In genomic region chr2:146414456-146414855, GRCh38 we compare ENCODE assay signal across 20 cellular contexts.
DNase-seq lines count a peak whose midpoint lies in the region; ATAC-seq, FAIRE-seq and TF ChIP-seq lines count a peak whose summit lies in the region.
"Had no signal": no experiment of that assay in that cellular context is flagged by ENCODE, and none has a peak within 500 bp of the region (broad histone marks: within the 10 kb centered on the region; RNA-seq: fewer than 3 reads in every experiment).

No MANE protein-coding gene starts in this region.

- CTCF ChIA-PET in CD4-positive, alpha-beta memory T cell (lab: Charles Lee; ENCODE audit: partially characterized antibody) = no interaction called here

- peak overlapping the region in 1 of 7 donors; percentile 83 for H3K27ac Mint-ChIP-seq in CD4-positive, alpha-beta memory T cell
- H3K27ac Mint-ChIP-seq: CD8-positive, alpha-beta memory T cell had no signal

- H3K4me1 ChIP-seq in HUES64 (ENCODE audit: insufficient read depth, low read length) (peaks cover 18% of the 10 kb centered on the region), left lung (no peaks in the 10 kb centered on the region)
- H3K4me1 ChIP-seq in CD4-positive, alpha-beta memory T cell (ENCODE audit: insufficient read depth, low read length) = no peaks in the 10 kb centered on the region
- H3K4me1 ChIP-seq: BLaER1, SJCRH30 had no signal

- no peaks in the 10 kb centered on the region for H3K36me3 ChIP-seq in HUES64 (ENCODE audit: insufficient read depth, low read length)
- no peaks in the 10 kb centered on the region for H3K36me3 ChIP-seq in bronchial epithelial cell (ENCODE audit: control insufficient read depth, insufficient read depth, low read length)
- no peaks in the 10 kb centered on the region for H3K36me3 ChIP-seq in neural cell (ENCODE audit: insufficient read depth, low read length)
- no peaks in the 10 kb centered on the region for H3K36me3 ChIP-seq in CD4-positive, alpha-beta memory T cell (ENCODE audit: insufficient read depth, low read length)
- H3K36me3 ChIP-seq in left lung = no peaks in the 10 kb centered on the region
- H3K36me3 ChIP-seq: BLaER1, SJCRH30 had no signal

- POLR2A ChIA-PET in CD4-positive, alpha-beta memory T cell (lab: Charles Lee; ENCODE audit: partially characterized antibody) = no interaction called here

- WGBS in HUES64 = 90% methylated on average over 5 of the region's 5 CpGs

- H3K27me3 Mint-ChIP-seq in CD4-positive, alpha-beta memory T cell = no peaks in the 10 kb centered on the region
- H3K27me3 Mint-ChIP-seq: CD8-positive, alpha-beta memory T cell had no signal

- DNase-seq in NCI-H1417 (lab: John Stamatoyannopoulos, UW) (peak in 2 of 3 experiments; percentile 22 to 72), NCI-H1417 treated with DMSO at 0.1 percent for 48 hours (lab: John Stamatoyannopoulos, UW) (no peak), bronchial epithelial cell (ENCODE audit: low read depth) (peak; percentile 40), left lung (no peak)
- DNase-seq in CD4-positive, alpha-beta memory T cell = no peak
- DNase-seq: CD8-positive, alpha-beta memory T cell; EL; NCI-H1092; NCI-H187 treated with DMSO at 0.1 percent for 48 hours; NCI-H524; PC-3; SJCRH30; SW 1271 had no signal

- H3K27ac ChIP-seq in HUES64 (ENCODE audit: low read depth, low read length) (peak overlapping the region; percentile 18; the same call in 1 of the 2 replicates), neural cell (ENCODE audit: low read length) (no peak overlapping the region), left lung (no peak overlapping the region)
- no peak overlapping the region for H3K27ac ChIP-seq in CD4-positive, alpha-beta memory T cell (ENCODE audit: low read depth, low read length)
- H3K27ac ChIP-seq: BLaER1, KMS-11, SJCRH30 had no signal

- H3K9me3 ChIP-seq in HUES64 (ENCODE audit: insufficient read depth, low read depth, low read length) = no peaks in the 10 kb centered on the region
- no peaks in the 10 kb centered on the region for H3K9me3 ChIP-seq in neural cell (ENCODE audit: low read length)
- H3K9me3 ChIP-seq in CD4-positive, alpha-beta memory T cell (ENCODE audit: control insufficient read depth in 1 of 2, low read length in 2 of 2) = no peaks in the 10 kb centered on the region
- H3K9me3 ChIP-seq in left lung = peaks cover 0 to 1% of the 10 kb centered on the region in 2 donors
- H3K9me3 ChIP-seq: BLaER1, SJCRH30 had no signal

- no peaks in the 10 kb centered on the region for H4K20me1 ChIP-seq in neural cell (ENCODE audit: insufficient read depth)
- H4K20me1 ChIP-seq: BLaER1 had no signal

- H3K27me3 ChIP-seq in HUES64 (ENCODE audit: insufficient read depth, low read length) (no peaks in the 10 kb centered on the region), bronchial epithelial cell (ENCODE audit: control insufficient read depth, insufficient read depth, low read length) (no peaks in the 10 kb centered on the region), neural cell (ENCODE audit: insufficient read depth, low read depth, low read length) (peaks cover 38% of the 10 kb centered on the region), left lung (no peaks in the 10 kb centered on the region)
- no peaks in the 10 kb centered on the region for H3K27me3 ChIP-seq in CD4-positive, alpha-beta memory T cell (ENCODE audit: insufficient read depth, low read length)
- H3K27me3 ChIP-seq: BLaER1, SJCRH30 had no signal

- H3K4me3 Mint-ChIP-seq in CD4-positive, alpha-beta memory T cell = no peak overlapping the region
- H3K4me3 Mint-ChIP-seq: CD8-positive, alpha-beta memory T cell had no signal

- H3K4me2 ChIP-seq in neural cell (ENCODE audit: low read length) = peak overlapping the region; percentile 13
- H3K4me2 ChIP-seq: BLaER1, KMS-11 had no signal

- no peak overlapping the region for H2AFZ ChIP-seq in neural cell (ENCODE audit: low read depth, low read length)

- no peaks in the 10 kb centered on the region for H3F3A ChIP-seq in neural cell (ENCODE audit: insufficient read depth, low read length, poor library complexity, severe bottlenecking)

- H3K4me3 ChIP-seq in HUES64 (ENCODE audit: low read length) (no peak overlapping the region), bronchial epithelial cell (ENCODE audit: low read depth, low read length) (no peak overlapping the region), neural cell (ENCODE audit: low read length) (no peak overlapping the region), left lung (no peak overlapping the region)
- no peak overlapping the region for H3K4me3 ChIP-seq in CD4-positive, alpha-beta memory T cell (ENCODE audit: low read length in 2 of 2)
- H3K4me3 ChIP-seq: BLaER1, SJCRH30 had no signal

- intact Hi-C loops in CD4-positive, alpha-beta memory T cell (cut with micrococcal nuclease) = no loop called here
- intact Hi-C loops in left lung (cut with DNase I) = no loop called here

- TF ChIP-seq EP300 in neural cell (conservative IDR thresholded peaks at IDR 0.05; ENCODE audit: poor library complexity, severe bottlenecking) = peak; percentile 22

- H3K79me2 ChIP-seq in neural cell (replicated peaks; ENCODE audit: insufficient read depth, low read length) = no peaks in the 10 kb centered on the region

- peaks cover 0 to 3% (median 0%) of the 10 kb centered on the region in 8 donors for H3K9me3 Mint-ChIP-seq in CD4-positive, alpha-beta memory T cell

- TF ChIP-seq CTCF in bronchial epithelial cell (IDR thresholded peaks at IDR 0.05; ENCODE audit: insufficient read depth, low read length, severe bottlenecking) = no peak
- no peak for TF ChIP-seq CTCF in neural cell (IDR thresholded peaks at IDR 0.05; ENCODE audit: poor library complexity, severe bottlenecking)
- no peak for TF ChIP-seq CTCF in left lung (IDR thresholded peaks at IDR 0.05)

- FAIRE-seq in bronchial epithelial cell (lab: Jason Lieb, UNC) = no peak
- FAIRE-seq: H54, HepG2 had no signal

- no peaks in the 10 kb centered on the region for H3K9me2 ChIP-seq in neural cell (ENCODE audit: insufficient read depth, low read length)

- H3K36me3 Mint-ChIP-seq in CD4-positive, alpha-beta memory T cell = no peaks in the 10 kb centered on the region
- H3K36me3 Mint-ChIP-seq: CD8-positive, alpha-beta memory T cell had no signal

- no peak for ATAC-seq in GM18868 (IDR thresholded peaks at IDR 0.05; ENCODE audit: unreplicated experiment)
- no peak for ATAC-seq in left lung
- ATAC-seq: HepG2, PC-3 had no signal

- TF ChIP-seq RAD21 in neural cell (conservative IDR thresholded peaks at IDR 0.05) = no peak

- no peaks in the 10 kb centered on the region for H3K4me1 Mint-ChIP-seq in CD4-positive, alpha-beta memory T cell
- H3K4me1 Mint-ChIP-seq: CD8-positive, alpha-beta memory T cell had no signal

- H3K9ac ChIP-seq in HUES64 (ENCODE audit: low read depth, low read length) (no peak overlapping the region), neural cell (ENCODE audit: low read length) (no peak overlapping the region)
- H3K9ac ChIP-seq: BLaER1, KMS-11 had no signal

TF ChIP-seq in neural cell, 6 proteins besides CTCF, POLR2A, EP300 and RAD21:
- TF ChIP-seq POLR2AphosphoS5 (IDR thresholded peaks at IDR 0.05) = peak; percentile 69
- no peak for TF ChIP-seq EZH2 (IDR thresholded peaks at IDR 0.05; ENCODE audit: borderline replicate concordance, insufficient read depth, low read length, poor library complexity, severe bottlenecking)
- no peak for TF ChIP-seq REST (IDR thresholded peaks at IDR 0.05; ENCODE audit: borderline replicate concordance)
- TF ChIP-seq TAF1 (IDR thresholded peaks at IDR 0.05; ENCODE audit: low read depth) = no peak
- TF ChIP-seq SMC3 (conservative IDR thresholded peaks at IDR 0.05; ENCODE audit: poor library complexity) = no peak
- no peak for TF ChIP-seq MXI1 (conservative IDR thresholded peaks at IDR 0.05; ENCODE audit: poor library complexity, severe bottlenecking)

Comparison
In these comparisons a context has a peak if more than half of its experiments do, and no peak if none do; other contexts are left out.
1. DNase-seq: peak in NCI-H1417 (2 of 3) and bronchial epithelial cell (single experiment); none in NCI-H1417 treated with DMSO at 0.1 percent for 48 hours (single experiment), CD4-positive, alpha-beta memory T cell (0 of 5) and left lung (0 of 2).